16 cellular contexts compared by ENCODE assay signal in the genomic region with DNA sequence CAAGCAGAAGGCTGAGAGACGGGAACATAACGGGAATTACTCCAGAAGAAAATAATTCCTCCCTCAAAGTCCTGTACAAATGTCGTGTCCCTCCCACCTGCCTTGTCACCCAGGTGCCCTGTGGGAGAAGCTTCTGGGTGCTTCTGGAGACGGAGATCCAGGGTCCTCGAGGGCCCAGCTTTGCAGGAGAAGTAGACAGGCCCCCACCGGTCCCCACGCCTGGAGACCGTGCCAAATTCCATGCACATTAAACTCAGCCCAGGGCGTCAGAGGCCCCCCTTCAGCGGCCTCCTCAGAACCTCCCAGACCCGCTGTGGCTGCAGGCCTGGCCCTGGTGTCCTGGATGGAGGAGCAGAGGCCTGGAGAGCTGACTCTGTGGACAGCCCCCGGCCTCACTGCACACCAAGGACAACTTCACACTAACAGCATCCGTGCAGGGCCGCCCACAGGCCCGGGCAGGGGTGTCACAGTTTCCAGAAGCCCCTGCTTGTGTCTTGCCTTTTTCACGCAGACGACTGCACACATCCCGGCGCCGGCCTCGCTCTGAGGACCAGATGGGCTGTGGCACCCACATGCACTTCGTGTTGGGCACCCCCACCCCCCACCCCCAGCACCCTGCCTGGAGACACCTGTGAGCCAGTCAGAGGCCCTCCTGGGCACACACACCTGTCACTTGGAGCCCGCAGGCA.
"Had no signal": no experiment of that assay in that cellular context is flagged by ENCODE, and none has a peak within 500 bp of the region (broad histone marks: within the 10 kb centered on the region; RNA-seq: fewer than 3 reads in every experiment).

No MANE protein-coding gene starts in this region.

- H3K4me1 ChIP-seq: adrenal gland, thyroid gland had no signal

- H3K27ac ChIP-seq: adrenal gland, cardiac muscle cell, dorsolateral prefrontal cortex, thyroid gland had no signal

- H3K9me3 ChIP-seq: adrenal gland, mucosa of descending colon, thyroid gland had no signal

- H3K27ac Mint-ChIP-seq: activated CD4-positive, alpha-beta memory T cell treated with anti-CD3 and anti-CD28 coated beads for 36 hours; activated CD8-positive, alpha-beta memory T cell treated with anti-CD3 and anti-CD28 coated beads, Interleukin-2, amount 10 ng/mL, durations not matched to agents 7 days and 5 days; activated naive CD4-positive, alpha-beta T cell treated with anti-CD3 and anti-CD28 coated beads, Interleukin-2, amount 10 ng/mL, durations not matched to agents 7 days and 5 days; activated T-helper 2 cell treated with anti-CD3 and anti-CD28 coated beads, Interferon-gamma antibody, Interleukin-2, Interleukin-4, amounts not matched to agents 10 μg/mL and 5 μg/mL and 100 μg/mL, durations not matched to agents 14 hours and 24 hours and 36 hours; naive thymus-derived CD4-positive, alpha-beta T cell; stimulated activated memory B cell treated with anti-CD40 and anti-IgM and Interleukin-4, amounts not matched to agents 10 μg/mL and 1 μg/mL and 100 μg/mL, for 72 hours had no signal

- H3K4me3 ChIP-seq: adrenal gland, cardiac muscle cell, dorsolateral prefrontal cortex, mucosa of descending colon, thyroid gland had no signal

- DNase-seq: activated CD4-positive, alpha-beta memory T cell treated with anti-CD3 and anti-CD28 coated beads for 36 hours; activated CD8-positive, alpha-beta memory T cell treated with anti-CD3 and anti-CD28 coated beads, Interleukin-2, amount 10 ng/mL, durations not matched to agents 7 days and 5 days; activated naive CD4-positive, alpha-beta T cell treated with anti-CD3 and anti-CD28 coated beads, Interleukin-2, amount 10 ng/mL, durations not matched to agents 7 days and 5 days; activated T-cell treated with anti-CD3 and anti-CD28 coated beads, Interleukin-2, amount 50 U/mL, for 1 hour; adrenal gland; dorsolateral prefrontal cortex; erythroblast; mucosa of descending colon; naive thymus-derived CD4-positive, alpha-beta T cell; retina; stimulated activated CD4-positive, alpha-beta T cell treated with anti-CD3 and anti-CD28 coated beads, Interleukin-2, amount 100 ng/mL, for 48 hours; thyroid gland had no signal

- ATAC-seq: activated CD8-positive, alpha-beta memory T cell treated with anti-CD3 and anti-CD28 coated beads, Interleukin-2, amount 10 ng/mL, durations not matched to agents 7 days and 5 days; left lobe of liver; mucosa of descending colon; naive thymus-derived CD4-positive, alpha-beta T cell; stimulated activated memory B cell treated with anti-CD40 and anti-IgM and Interleukin-4, amounts not matched to agents 10 μg/mL and 1 μg/mL and 100 μg/mL, for 72 hours had no signal

- H3K4me3 Mint-ChIP-seq: activated CD4-positive, alpha-beta memory T cell treated with anti-CD3 and anti-CD28 coated beads for 36 hours; activated CD8-positive, alpha-beta memory T cell treated with anti-CD3 and anti-CD28 coated beads, Interleukin-2, amount 10 ng/mL, durations not matched to agents 7 days and 5 days; activated naive CD4-positive, alpha-beta T cell treated with anti-CD3 and anti-CD28 coated beads, Interleukin-2, amount 10 ng/mL, durations not matched to agents 7 days and 5 days; naive thymus-derived CD4-positive, alpha-beta T cell; stimulated activated memory B cell treated with anti-CD40 and anti-IgM and Interleukin-4, amounts not matched to agents 10 μg/mL and 1 μg/mL and 100 μg/mL, for 72 hours had no signal

- H3K36me3 ChIP-seq: adrenal gland, cardiac muscle cell, thyroid gland had no signal

- H3K4me1 Mint-ChIP-seq: activated CD8-positive, alpha-beta memory T cell treated with anti-CD3 and anti-CD28 coated beads, Interleukin-2, amount 10 ng/mL, durations not matched to agents 7 days and 5 days; activated naive CD4-positive, alpha-beta T cell treated with anti-CD3 and anti-CD28 coated beads, Interleukin-2, amount 10 ng/mL, durations not matched to agents 7 days and 5 days; naive thymus-derived CD4-positive, alpha-beta T cell; stimulated activated memory B cell treated with anti-CD40 and anti-IgM and Interleukin-4, amounts not matched to agents 10 μg/mL and 1 μg/mL and 100 μg/mL, for 72 hours had no signal

- H3K27me3 Mint-ChIP-seq: activated CD4-positive, alpha-beta memory T cell treated with anti-CD3 and anti-CD28 coated beads for 36 hours; activated CD8-positive, alpha-beta memory T cell treated with anti-CD3 and anti-CD28 coated beads, Interleukin-2, amount 10 ng/mL, durations not matched to agents 7 days and 5 days; activated naive CD4-positive, alpha-beta T cell treated with anti-CD3 and anti-CD28 coated beads, Interleukin-2, amount 10 ng/mL, durations not matched to agents 7 days and 5 days had no signal

- H3K36me3 Mint-ChIP-seq: activated CD4-positive, alpha-beta memory T cell treated with anti-CD3 and anti-CD28 coated beads for 36 hours; activated CD8-positive, alpha-beta memory T cell treated with anti-CD3 and anti-CD28 coated beads, Interleukin-2, amount 10 ng/mL, durations not matched to agents 7 days and 5 days; activated naive CD4-positive, alpha-beta T cell treated with anti-CD3 and anti-CD28 coated beads, Interleukin-2, amount 10 ng/mL, durations not matched to agents 7 days and 5 days; naive thymus-derived CD4-positive, alpha-beta T cell; stimulated activated memory B cell treated with anti-CD40 and anti-IgM and Interleukin-4, amounts not matched to agents 10 μg/mL and 1 μg/mL and 100 μg/mL, for 72 hours had no signal

- H3K27me3 ChIP-seq: adrenal gland, cardiac muscle cell, thyroid gland had no signal

- H3K9me3 Mint-ChIP-seq: activated CD4-positive, alpha-beta memory T cell treated with anti-CD3 and anti-CD28 coated beads for 36 hours; activated naive CD4-positive, alpha-beta T cell treated with anti-CD3 and anti-CD28 coated beads, Interleukin-2, amount 10 ng/mL, durations not matched to agents 7 days and 5 days; activated T-helper 2 cell treated with anti-CD3 and anti-CD28 coated beads, Interferon-gamma antibody, Interleukin-2, Interleukin-4, amounts not matched to agents 10 μg/mL and 5 μg/mL and 100 μg/mL, durations not matched to agents 14 hours and 24 hours and 36 hours had no signal
